Comparison of ENCODE assay signal across 27 cellular contexts in the genomic region with DNA sequence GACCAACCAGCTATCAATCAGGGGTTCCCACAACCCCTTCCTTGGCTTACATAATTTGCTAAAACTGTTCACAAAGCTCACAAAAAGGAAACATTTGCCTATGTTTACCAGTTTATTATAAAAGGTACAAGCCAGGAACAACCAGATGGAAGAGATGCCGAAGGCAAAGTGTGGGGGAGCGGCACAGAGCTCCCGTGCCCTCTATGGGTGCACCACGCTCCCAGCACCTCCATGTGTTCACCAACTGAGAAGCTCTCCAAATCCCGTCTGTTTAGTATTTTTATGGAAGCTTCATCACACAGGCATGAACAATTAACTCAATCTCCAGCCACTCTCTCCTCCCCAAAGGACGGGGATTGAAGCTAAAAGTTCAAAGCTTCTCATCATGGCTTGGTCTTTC.
"Had no signal": no experiment of that assay in that cellular context is flagged by ENCODE, and none has a peak within 500 bp of the region (broad histone marks: within the 10 kb centered on the region; RNA-seq: fewer than 3 reads in every experiment).

No MANE protein-coding gene starts in this region.

- H3K9me3 ChIP-seq: stomach, suprapubic skin, testis, thoracic aorta, thyroid gland, tibial artery, transverse colon, upper lobe of left lung, upper lobe of right lung, uterus, vagina had no signal

- H3K4me3 ChIP-seq: stomach, suprapubic skin, testis, thoracic aorta, thyroid gland, tibial artery, tibial nerve, transverse colon, upper lobe of left lung, upper lobe of right lung, uterus, vagina had no signal

- H3K36me3 ChIP-seq: stomach, suprapubic skin, thoracic aorta, thyroid gland, tibial artery, tibial nerve, transverse colon, upper lobe of left lung, upper lobe of right lung, uterus, vagina had no signal

- H3K27me3 ChIP-seq: stomach, suprapubic skin, testis, thyroid gland, tibial artery, tibial nerve, transverse colon, upper lobe of left lung, upper lobe of right lung, uterus, vagina had no signal

- H3K27ac ChIP-seq: stomach, suprapubic skin, testis, thoracic aorta, thyroid gland, tibial artery, tibial nerve, transverse colon, upper lobe of left lung, upper lobe of right lung, uterus, vagina had no signal

- H3K4me1 ChIP-seq: stomach, suprapubic skin, testis, thyroid gland, tibial nerve, transverse colon, upper lobe of left lung, upper lobe of right lung, uterus, vagina had no signal

- ATAC-seq: stimulated activated effector memory CD8-positive, alpha-beta T cell treated with anti-CD3 and anti-CD28 coated beads, Interleukin-12 subunit alpha, Interleukin-12 subunit beta, amount 100 ng/mL, for 72 hours; stimulated activated memory B cell treated with anti-CD40 and anti-IgM and Interleukin-4, amounts not matched to agents 10 μg/mL and 1 μg/mL and 100 μg/mL, for 72 hours; stimulated activated naive B cell treated with anti-CD40 and anti-IgM and Interleukin-4, amounts not matched to agents 10 μg/mL and 1 μg/mL and 100 μg/mL, for 72 hours; stimulated activated naive CD8-positive, alpha-beta T cell treated with anti-CD3 and anti-CD28 coated beads, Interleukin-15, amount 100 ng/mL, for 72 hours; stimulated activated naive CD8-positive, alpha-beta T cell treated with anti-CD3 and anti-CD28 coated beads, Interleukin-15, Interleukin-2, amounts not matched to agents 100 U/mL and 50 U/mL, for 24 hours; upper lobe of right lung had no signal

- DNase-seq: stimulated activated CD4-positive, alpha-beta T cell treated with anti-CD3 and anti-CD28 coated beads, Interleukin-2, amount 100 ng/mL, for 48 hours; stimulated activated CD4-positive, alpha-beta T cell treated with anti-CD3 and anti-CD28 coated beads, Interleukin-4, amount 100 ng/mL, for 1 hour; stimulated activated CD4-positive, alpha-beta T cell treated with anti-CD3 and anti-CD28 coated beads, Interleukin-4, amount 100 ng/mL, for 24 hours; stimulated activated CD4-positive, alpha-beta T cell treated with anti-CD3 and anti-CD28 coated beads, Interleukin-4, amount 100 ng/mL, for 4 hours; stimulated activated CD8-positive, alpha-beta memory T cell treated with anti-CD3 and anti-CD28 coated beads, Interleukin-4, amount 100 ng/mL, for 48 hours; stimulated activated naive B cell treated with anti-CD40 and anti-IgM and Interleukin-4, amounts not matched to agents 10 μg/mL and 1 μg/mL and 100 μg/mL, for 72 hours; stimulated activated naive CD4-positive, alpha-beta T cell; stimulated activated naive CD4-positive, alpha-beta T cell treated with Interleukin-2 at 50 U/mL for 16 hours; stimulated activated naive CD8-positive, alpha-beta T cell treated with anti-CD3 and anti-CD28 coated beads, Interleukin-15, amount 100 ng/mL, for 72 hours; stimulated activated naive CD8-positive, alpha-beta T cell treated with anti-CD3 and anti-CD28 coated beads, Interleukin-15, Interleukin-2, amounts not matched to agents 100 U/mL and 50 U/mL, for 24 hours; stomach; substantia nigra; testis; thyroid gland; tibial artery; transverse colon; trophoblast cell; upper lobe of left lung; upper lobe of right lung; uterus had no signal

- FAIRE-seq: urothelium cell line had no signal
